1 cellular context compared by ENCODE assay signal in the genomic region with DNA sequence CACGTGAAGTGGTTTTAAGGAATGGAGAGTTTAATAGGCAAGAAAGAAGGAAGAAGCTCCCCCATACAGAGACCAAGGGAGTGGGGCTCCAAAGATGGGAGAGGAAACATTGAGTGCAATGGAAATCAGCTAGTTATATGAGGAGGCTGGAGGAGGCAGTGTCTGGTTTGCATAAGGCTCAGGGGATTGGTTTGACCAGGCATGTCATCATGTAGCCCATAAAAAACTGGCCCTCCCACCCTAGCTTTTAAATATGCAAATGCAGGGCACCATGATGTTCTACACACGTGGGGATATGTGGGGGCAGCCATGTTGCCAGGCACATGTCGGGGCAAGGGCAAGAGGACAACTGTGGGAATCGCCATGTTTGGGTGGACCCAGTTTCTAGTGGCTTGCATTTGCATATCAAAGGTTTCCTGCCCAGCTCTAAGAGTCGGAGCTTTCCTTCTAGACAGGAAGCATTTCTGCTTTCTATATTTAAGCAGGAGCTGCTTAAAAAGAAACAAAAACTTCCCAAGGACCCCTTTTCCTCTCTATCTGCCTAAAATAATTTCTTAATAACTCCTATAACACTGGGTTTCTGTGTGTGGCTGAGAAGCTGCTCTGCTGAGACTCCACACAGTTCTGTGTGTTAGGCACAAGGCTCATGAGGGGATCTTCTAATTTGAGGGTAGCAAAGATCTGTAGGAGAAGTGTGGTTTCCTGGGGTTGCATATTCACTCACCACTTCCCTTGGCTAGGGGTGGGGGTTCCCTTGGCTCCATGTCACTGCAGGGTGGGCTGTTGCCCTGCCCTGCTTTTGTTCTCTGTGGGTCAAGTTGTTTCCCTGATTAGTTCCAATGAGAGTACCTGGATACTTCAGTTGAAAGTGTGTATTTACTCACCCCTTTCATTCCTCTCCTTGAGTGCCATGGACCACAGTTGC.
TF ChIP-seq lines count a peak whose summit lies in the region.

No MANE protein-coding gene starts in this region.

TF ChIP-seq in K562, 482 proteins besides CTCF, POLR2A, EP300 and RAD21 (continued from another document and continues in another):
- TF ChIP-seq, protein P1, sequence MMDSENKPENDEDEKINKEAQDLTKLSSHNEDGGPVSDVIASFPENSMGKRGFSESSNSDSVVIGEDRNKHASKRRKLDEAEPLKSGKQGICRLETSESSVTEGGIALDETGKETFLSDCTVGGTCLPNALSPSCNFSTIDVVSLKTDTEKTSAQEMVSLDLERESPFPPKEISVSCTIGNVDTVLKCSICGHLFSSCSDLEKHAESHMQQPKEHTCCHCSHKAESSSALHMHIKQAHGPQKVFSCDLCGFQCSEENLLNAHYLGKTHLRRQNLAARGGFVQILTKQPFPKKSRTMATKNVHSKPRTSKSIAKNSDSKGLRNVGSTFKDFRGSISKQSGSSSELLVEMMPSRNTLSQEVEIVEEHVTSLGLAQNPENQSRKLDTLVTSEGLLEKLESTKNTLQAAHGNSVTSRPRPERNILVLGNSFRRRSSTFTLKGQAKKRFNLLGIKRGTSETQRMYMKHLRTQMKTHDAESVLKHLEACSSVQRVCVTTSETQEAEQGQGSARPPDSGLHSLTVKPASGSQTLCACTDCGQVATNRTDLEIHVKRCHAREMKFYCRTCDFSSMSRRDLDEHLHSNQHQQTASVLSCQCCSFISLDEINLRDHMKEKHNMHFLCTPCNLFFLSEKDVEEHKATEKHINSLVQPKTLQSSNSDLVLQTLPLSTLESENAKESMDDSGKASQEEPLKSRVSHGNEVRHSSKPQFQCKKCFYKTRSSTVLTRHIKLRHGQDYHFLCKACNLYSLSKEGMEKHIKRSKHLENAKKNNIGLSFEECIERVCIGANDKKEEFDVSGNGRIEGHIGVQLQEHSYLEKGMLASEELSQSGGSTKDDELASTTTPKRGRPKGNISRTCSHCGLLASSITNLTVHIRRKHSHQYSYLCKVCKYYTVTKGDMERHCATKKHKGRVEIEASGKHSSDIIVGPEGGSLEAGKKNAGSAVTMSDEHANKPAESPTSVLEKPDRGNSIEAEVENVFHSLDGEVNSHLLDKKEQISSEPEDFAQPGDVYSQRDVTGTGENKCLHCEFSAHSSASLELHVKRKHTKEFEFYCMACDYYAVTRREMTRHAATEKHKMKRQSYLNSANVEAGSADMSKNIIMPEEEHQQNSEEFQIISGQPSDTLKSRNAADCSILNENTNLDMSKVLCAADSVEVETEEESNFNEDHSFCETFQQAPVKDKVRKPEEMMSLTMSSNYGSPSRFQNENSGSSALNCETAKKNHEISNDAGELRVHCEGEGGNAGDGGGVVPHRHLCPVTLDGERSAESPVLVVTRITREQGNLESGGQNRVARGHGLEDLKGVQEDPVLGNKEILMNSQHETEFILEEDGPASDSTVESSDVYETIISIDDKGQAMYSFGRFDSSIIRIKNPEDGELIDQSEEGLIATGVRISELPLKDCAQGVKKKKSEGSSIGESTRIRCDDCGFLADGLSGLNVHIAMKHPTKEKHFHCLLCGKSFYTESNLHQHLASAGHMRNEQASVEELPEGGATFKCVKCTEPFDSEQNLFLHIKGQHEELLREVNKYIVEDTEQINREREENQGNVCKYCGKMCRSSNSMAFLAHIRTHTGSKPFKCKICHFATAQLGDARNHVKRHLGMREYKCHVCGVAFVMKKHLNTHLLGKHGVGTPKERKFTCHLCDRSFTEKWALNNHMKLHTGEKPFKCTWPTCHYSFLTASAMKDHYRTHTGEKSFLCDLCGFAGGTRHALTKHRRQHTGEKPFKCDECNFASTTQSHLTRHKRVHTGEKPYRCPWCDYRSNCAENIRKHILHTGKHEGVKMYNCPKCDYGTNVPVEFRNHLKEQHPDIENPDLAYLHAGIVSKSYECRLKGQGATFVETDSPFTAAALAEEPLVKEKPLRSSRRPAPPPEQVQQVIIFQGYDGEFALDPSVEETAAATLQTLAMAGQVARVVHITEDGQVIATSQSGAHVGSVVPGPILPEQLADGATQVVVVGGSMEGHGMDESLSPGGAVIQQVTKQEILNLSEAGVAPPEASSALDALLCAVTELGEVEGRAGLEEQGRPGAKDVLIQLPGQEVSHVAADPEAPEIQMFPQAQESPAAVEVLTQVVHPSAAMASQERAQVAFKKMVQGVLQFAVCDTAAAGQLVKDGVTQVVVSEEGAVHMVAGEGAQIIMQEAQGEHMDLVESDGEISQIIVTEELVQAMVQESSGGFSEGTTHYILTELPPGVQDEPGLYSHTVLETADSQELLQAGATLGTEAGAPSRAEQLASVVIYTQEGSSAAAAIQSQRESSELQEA (IDR thresholded peaks at IDR 0.05; ENCODE audit: low read depth) = peak; percentile 57; the same call in 1 of the 2 replicates
- peak; percentile 95 for TF ChIP-seq MXI1 (IDR thresholded peaks at IDR 0.05; ENCODE audit: low read depth, low read length)
- TF ChIP-seq ZFP36 (IDR thresholded peaks at IDR 0.05; ENCODE audit: low read depth, low read length, partially characterized antibody) = peak; percentile 76
- TF ChIP-seq HNRNPH1 (optimal IDR thresholded peaks at IDR 0.05; ENCODE audit: low read depth, low read length) = no peak
- no peak for TF ChIP-seq ZNF830 (CRISPR knock-in tag; IDR thresholded peaks at IDR 0.05)
- no peak for TF ChIP-seq KLF1 (tag; IDR thresholded peaks at IDR 0.05)
- TF ChIP-seq, protein P2, sequence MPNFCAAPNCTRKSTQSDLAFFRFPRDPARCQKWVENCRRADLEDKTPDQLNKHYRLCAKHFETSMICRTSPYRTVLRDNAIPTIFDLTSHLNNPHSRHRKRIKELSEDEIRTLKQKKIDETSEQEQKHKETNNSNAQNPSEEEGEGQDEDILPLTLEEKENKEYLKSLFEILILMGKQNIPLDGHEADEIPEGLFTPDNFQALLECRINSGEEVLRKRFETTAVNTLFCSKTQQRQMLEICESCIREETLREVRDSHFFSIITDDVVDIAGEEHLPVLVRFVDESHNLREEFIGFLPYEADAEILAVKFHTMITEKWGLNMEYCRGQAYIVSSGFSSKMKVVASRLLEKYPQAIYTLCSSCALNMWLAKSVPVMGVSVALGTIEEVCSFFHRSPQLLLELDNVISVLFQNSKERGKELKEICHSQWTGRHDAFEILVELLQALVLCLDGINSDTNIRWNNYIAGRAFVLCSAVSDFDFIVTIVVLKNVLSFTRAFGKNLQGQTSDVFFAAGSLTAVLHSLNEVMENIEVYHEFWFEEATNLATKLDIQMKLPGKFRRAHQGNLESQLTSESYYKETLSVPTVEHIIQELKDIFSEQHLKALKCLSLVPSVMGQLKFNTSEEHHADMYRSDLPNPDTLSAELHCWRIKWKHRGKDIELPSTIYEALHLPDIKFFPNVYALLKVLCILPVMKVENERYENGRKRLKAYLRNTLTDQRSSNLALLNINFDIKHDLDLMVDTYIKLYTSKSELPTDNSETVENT (CRISPR knock-in tag; IDR thresholded peaks at IDR 0.05) = no peak
- TF ChIP-seq, protein P3, sequence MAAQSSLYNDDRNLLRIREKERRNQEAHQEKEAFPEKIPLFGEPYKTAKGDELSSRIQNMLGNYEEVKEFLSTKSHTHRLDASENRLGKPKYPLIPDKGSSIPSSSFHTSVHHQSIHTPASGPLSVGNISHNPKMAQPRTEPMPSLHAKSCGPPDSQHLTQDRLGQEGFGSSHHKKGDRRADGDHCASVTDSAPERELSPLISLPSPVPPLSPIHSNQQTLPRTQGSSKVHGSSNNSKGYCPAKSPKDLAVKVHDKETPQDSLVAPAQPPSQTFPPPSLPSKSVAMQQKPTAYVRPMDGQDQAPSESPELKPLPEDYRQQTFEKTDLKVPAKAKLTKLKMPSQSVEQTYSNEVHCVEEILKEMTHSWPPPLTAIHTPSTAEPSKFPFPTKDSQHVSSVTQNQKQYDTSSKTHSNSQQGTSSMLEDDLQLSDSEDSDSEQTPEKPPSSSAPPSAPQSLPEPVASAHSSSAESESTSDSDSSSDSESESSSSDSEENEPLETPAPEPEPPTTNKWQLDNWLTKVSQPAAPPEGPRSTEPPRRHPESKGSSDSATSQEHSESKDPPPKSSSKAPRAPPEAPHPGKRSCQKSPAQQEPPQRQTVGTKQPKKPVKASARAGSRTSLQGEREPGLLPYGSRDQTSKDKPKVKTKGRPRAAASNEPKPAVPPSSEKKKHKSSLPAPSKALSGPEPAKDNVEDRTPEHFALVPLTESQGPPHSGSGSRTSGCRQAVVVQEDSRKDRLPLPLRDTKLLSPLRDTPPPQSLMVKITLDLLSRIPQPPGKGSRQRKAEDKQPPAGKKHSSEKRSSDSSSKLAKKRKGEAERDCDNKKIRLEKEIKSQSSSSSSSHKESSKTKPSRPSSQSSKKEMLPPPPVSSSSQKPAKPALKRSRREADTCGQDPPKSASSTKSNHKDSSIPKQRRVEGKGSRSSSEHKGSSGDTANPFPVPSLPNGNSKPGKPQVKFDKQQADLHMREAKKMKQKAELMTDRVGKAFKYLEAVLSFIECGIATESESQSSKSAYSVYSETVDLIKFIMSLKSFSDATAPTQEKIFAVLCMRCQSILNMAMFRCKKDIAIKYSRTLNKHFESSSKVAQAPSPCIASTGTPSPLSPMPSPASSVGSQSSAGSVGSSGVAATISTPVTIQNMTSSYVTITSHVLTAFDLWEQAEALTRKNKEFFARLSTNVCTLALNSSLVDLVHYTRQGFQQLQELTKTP (IDR thresholded peaks at IDR 0.05; ENCODE audit: low read depth in 1 of 2, partially characterized antibody in 2 of 2) = no peak
- no peak for TF ChIP-seq HIVEP1 (CRISPR knock-in tag; IDR thresholded peaks at IDR 0.05)
- no peak for TF ChIP-seq RBM39 (optimal IDR thresholded peaks at IDR 0.05; ENCODE audit: low read depth, low read length)
- TF ChIP-seq SRSF3 (IDR thresholded peaks at IDR 0.05; ENCODE audit: insufficient read depth, low read length) = no peak
- TF ChIP-seq, protein P4, sequence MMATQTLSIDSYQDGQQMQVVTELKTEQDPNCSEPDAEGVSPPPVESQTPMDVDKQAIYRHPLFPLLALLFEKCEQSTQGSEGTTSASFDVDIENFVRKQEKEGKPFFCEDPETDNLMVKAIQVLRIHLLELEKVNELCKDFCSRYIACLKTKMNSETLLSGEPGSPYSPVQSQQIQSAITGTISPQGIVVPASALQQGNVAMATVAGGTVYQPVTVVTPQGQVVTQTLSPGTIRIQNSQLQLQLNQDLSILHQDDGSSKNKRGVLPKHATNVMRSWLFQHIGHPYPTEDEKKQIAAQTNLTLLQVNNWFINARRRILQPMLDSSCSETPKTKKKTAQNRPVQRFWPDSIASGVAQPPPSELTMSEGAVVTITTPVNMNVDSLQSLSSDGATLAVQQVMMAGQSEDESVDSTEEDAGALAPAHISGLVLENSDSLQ (IDR thresholded peaks at IDR 0.05) = peak; percentile 56; the same call in 1 of the 2 replicates
- no peak; the same call in 1 of the 2 replicates for TF ChIP-seq HDAC2 (IDR thresholded peaks at IDR 0.05)
- TF ChIP-seq MAFK (IDR thresholded peaks at IDR 0.05; ENCODE audit: low read length) = no peak
- TF ChIP-seq, protein P5, sequence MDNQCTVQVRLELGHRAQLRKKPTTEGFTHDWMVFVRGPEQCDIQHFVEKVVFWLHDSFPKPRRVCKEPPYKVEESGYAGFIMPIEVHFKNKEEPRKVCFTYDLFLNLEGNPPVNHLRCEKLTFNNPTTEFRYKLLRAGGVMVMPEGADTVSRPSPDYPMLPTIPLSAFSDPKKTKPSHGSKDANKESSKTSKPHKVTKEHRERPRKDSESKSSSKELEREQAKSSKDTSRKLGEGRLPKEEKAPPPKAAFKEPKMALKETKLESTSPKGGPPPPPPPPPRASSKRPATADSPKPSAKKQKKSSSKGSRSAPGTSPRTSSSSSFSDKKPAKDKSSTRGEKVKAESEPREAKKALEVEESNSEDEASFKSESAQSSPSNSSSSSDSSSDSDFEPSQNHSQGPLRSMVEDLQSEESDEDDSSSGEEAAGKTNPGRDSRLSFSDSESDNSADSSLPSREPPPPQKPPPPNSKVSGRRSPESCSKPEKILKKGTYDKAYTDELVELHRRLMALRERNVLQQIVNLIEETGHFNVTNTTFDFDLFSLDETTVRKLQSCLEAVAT (IDR thresholded peaks at IDR 0.05) = no peak; a peak in 1 of 4 replicates
- TF ChIP-seq CEBPG (CRISPR knock-in tag; IDR thresholded peaks at IDR 0.05) = peak; percentile 46; the same call in 1 of the 2 replicates
- TF ChIP-seq CEBPG (tag; conservative IDR thresholded peaks at IDR 0.05 in 1 of 2, IDR thresholded peaks at IDR 0.05 in 1 of 2) = no peak
- no peak for TF ChIP-seq ERF (CRISPR knock-in tag; IDR thresholded peaks at IDR 0.05)
- no peak for TF ChIP-seq CBX2 (IDR thresholded peaks at IDR 0.05; ENCODE audit: insufficient read depth, low read length, poor library complexity, severe bottlenecking)
- no peak for TF ChIP-seq PURB (CRISPR knock-in tag; IDR thresholded peaks at IDR 0.05; ENCODE audit: low read depth)
- TF ChIP-seq SMARCA5 (IDR thresholded peaks at IDR 0.05) = no peak
- peak; percentile 12; the same call in 1 of the 2 replicates for TF ChIP-seq DMBX1 (CRISPR knock-in tag; IDR thresholded peaks at IDR 0.05; ENCODE audit: borderline replicate concordance)
- no peak for TF ChIP-seq YBX1 (IDR thresholded peaks at IDR 0.05)
- TF ChIP-seq FOXJ3 (CRISPR knock-in tag; IDR thresholded peaks at IDR 0.05) = no peak
- peak; percentile 86 to 97 (median 95) for TF ChIP-seq YY1 (IDR thresholded peaks at IDR 0.05; ENCODE audit: borderline replicate concordance in 1 of 3, control insufficient read depth in 1 of 3, extremely low read depth in 1 of 3, insufficient read depth in 3 of 3, insufficient read length in 1 of 3, insufficient replicate concordance in 2 of 3, low read depth in 1 of 3, low read length in 2 of 3)
- TF ChIP-seq FIP1L1 (IDR thresholded peaks at IDR 0.05; ENCODE audit: low read depth, low read length, poor library complexity, severe bottlenecking) = no peak
- TF ChIP-seq POLR2AphosphoS5 (IDR thresholded peaks at IDR 0.05; ENCODE audit: control insufficient read depth, insufficient read depth, low read depth, low read length) = peak; percentile 82
- TF ChIP-seq, protein P6, sequence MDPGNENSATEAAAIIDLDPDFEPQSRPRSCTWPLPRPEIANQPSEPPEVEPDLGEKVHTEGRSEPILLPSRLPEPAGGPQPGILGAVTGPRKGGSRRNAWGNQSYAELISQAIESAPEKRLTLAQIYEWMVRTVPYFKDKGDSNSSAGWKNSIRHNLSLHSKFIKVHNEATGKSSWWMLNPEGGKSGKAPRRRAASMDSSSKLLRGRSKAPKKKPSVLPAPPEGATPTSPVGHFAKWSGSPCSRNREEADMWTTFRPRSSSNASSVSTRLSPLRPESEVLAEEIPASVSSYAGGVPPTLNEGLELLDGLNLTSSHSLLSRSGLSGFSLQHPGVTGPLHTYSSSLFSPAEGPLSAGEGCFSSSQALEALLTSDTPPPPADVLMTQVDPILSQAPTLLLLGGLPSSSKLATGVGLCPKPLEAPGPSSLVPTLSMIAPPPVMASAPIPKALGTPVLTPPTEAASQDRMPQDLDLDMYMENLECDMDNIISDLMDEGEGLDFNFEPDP (CRISPR knock-in tag; IDR thresholded peaks at IDR 0.05) = no peak
- TF ChIP-seq, protein P7, sequence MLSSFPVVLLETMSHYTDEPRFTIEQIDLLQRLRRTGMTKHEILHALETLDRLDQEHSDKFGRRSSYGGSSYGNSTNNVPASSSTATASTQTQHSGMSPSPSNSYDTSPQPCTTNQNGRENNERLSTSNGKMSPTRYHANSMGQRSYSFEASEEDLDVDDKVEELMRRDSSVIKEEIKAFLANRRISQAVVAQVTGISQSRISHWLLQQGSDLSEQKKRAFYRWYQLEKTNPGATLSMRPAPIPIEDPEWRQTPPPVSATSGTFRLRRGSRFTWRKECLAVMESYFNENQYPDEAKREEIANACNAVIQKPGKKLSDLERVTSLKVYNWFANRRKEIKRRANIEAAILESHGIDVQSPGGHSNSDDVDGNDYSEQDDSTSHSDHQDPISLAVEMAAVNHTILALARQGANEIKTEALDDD (IDR thresholded peaks at IDR 0.05) = peak; percentile 58; the same call in 1 of the 2 replicates
